ENCODE assay signal across 13 cellular contexts in the genomic region with DNA sequence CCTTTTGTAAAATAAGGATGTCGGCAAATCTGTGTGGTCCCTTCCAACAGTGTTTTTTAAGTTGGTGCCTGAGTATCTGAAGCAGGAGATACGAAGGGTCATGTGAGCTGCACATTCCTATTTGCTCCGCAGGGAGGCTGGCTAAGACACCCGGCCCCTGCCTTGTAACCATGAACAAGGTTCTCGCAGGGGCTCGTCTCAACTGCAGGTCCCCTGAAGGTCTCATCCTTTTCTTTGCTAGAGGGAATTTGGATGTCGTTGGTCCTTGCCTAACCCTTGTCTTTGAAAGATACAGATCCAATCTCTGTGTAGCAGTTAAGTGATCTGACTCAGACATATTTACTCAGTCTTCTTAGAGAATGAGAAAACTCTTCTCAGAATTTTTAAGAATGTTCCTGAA.
DNase-seq lines count a peak whose midpoint lies in the region; ATAC-seq and TF ChIP-seq lines count a peak whose summit lies in the region.
"Had no signal": no experiment of that assay in that cellular context is flagged by ENCODE, and none has a peak within 500 bp of the region (broad histone marks: within the 10 kb centered on the region; RNA-seq: fewer than 3 reads in every experiment).

No MANE protein-coding gene starts in this region.

- H4K20me1 ChIP-seq in BLaER1, result peaks cover 47% of the 10 kb centered on the region

- peaks cover 41% of the 10 kb centered on the region for H3K4me1 Mint-ChIP-seq in activated T-helper 17 cell treated with anti-CD3 and anti-CD28 coated beads, Interleukin-2, amount 50 U/mL, for 72 hours
- peaks cover 27 to 37% of the 10 kb centered on the region in 2 donors for H3K4me1 Mint-ChIP-seq in natural killer cell treated with Interleukin-12 subunit alpha and Interleukin-12 subunit beta and Interleukin-15 and Interleukin-18, amount 100 ng/mL, for 72 hours (ENCODE audit: low read depth in 2 of 2)

- H3K27ac Mint-ChIP-seq in activated T-helper 17 cell treated with anti-CD3 and anti-CD28 coated beads, Interleukin-2, amount 50 U/mL, for 72 hours, result peak overlapping the region; percentile 45
- H3K27ac Mint-ChIP-seq in natural killer cell treated with Interleukin-12 subunit alpha and Interleukin-12 subunit beta and Interleukin-15 and Interleukin-18, amount 100 ng/mL, for 72 hours, result no peak overlapping the region

- DNase-seq in islet precursor cell (peak; percentile 83), gastrocnemius medialis (no peak), NCI-H526 treated with DMSO at 0.1 percent for 48 hours (lab: John Stamatoyannopoulos, UW) (no peak), NCI-H1436 (lab: John Stamatoyannopoulos, UW) (no peak)
- no peak for DNase-seq in natural killer cell treated with Interleukin-12 subunit alpha and Interleukin-12 subunit beta and Interleukin-15 and Interleukin-18, amount 100 ng/mL, for 72 hours (ENCODE audit: low spot score)
- DNase-seq in stimulated activated naive CD4-positive, alpha-beta T cell treated with Interleukin-2 at 50 U/mL for 16 hours (lab: John Stamatoyannopoulos, UW), result no peak
- DNase-seq: activated gamma-delta T cell treated with Interleukin-2 at 50 U/mL for 16 hours, dermis blood vessel endothelial cell, NCI-H1930, NCI-H524 treated with DMSO at 0.1 percent for 48 hours, nucleus accumbens had no signal

- H3K4me2 ChIP-seq in BLaER1, result peak overlapping the region; percentile 45

- H3K27ac ChIP-seq in BLaER1 (peak overlapping the region; percentile 37; the same call in 1 of the 2 replicates), gastrocnemius medialis (peak overlapping the region; percentile 43 to 82 (median 76))

- no peak for TF ChIP-seq POLR2A in gastrocnemius medialis (IDR thresholded peaks at IDR 0.05)

- H3K4me3 ChIP-seq in BLaER1, result no peak overlapping the region
- H3K4me3 ChIP-seq in gastrocnemius medialis, result no peak overlapping the region

- intact Hi-C loops in gastrocnemius medialis (cut with DNase I; ENCODE audit: low total_unique reads), result no loop called here

- H3K27me3 Mint-ChIP-seq in activated T-helper 17 cell treated with anti-CD3 and anti-CD28 coated beads, Interleukin-2, amount 50 U/mL, for 72 hours, result no peaks in the 10 kb centered on the region
- no peaks in the 10 kb centered on the region for H3K27me3 Mint-ChIP-seq in natural killer cell treated with Interleukin-12 subunit alpha and Interleukin-12 subunit beta and Interleukin-15 and Interleukin-18, amount 100 ng/mL, for 72 hours

- H3K36me3 ChIP-seq in BLaER1, result peaks cover 11% of the 10 kb centered on the region; the same call in 1 of the 2 replicates
- H3K36me3 ChIP-seq in gastrocnemius medialis, result no peaks in the 10 kb centered on the region

- H3K9me3 ChIP-seq in BLaER1, result no peaks in the 10 kb centered on the region
- no peaks in the 10 kb centered on the region for H3K9me3 ChIP-seq in gastrocnemius medialis

- ATAC-seq in activated T-helper 17 cell treated with anti-CD3 and anti-CD28 coated beads, Interleukin-2, amount 50 U/mL, for 72 hours (replicated peaks), result no peak
- ATAC-seq in gastrocnemius medialis, result no peak
- no peak for ATAC-seq in natural killer cell treated with Interleukin-12 subunit alpha and Interleukin-12 subunit beta and Interleukin-15 and Interleukin-18, amount 100 ng/mL, for 72 hours

- H3K9me3 Mint-ChIP-seq in activated T-helper 17 cell treated with anti-CD3 and anti-CD28 coated beads, Interleukin-2, amount 50 U/mL, for 72 hours, result no peaks in the 10 kb centered on the region
- H3K9me3 Mint-ChIP-seq in natural killer cell treated with Interleukin-12 subunit alpha and Interleukin-12 subunit beta and Interleukin-15 and Interleukin-18, amount 100 ng/mL, for 72 hours, result no peaks in the 10 kb centered on the region

- TF ChIP-seq CTCF in gastrocnemius medialis (IDR thresholded peaks at IDR 0.05 in 4 of 5, conservative IDR thresholded peaks at IDR 0.05 in 1 of 5), result no peak

- in situ Hi-C loops in gastrocnemius medialis (cut with MboI; ENCODE audit: low sequenced_read_pairs in 4 of 4), result no loop called here

- H3K36me3 Mint-ChIP-seq in activated T-helper 17 cell treated with anti-CD3 and anti-CD28 coated beads, Interleukin-2, amount 50 U/mL, for 72 hours (ENCODE audit: low read depth), result no peaks in the 10 kb centered on the region
- H3K36me3 Mint-ChIP-seq in natural killer cell treated with Interleukin-12 subunit alpha and Interleukin-12 subunit beta and Interleukin-15 and Interleukin-18, amount 100 ng/mL, for 72 hours, result no peaks in the 10 kb centered on the region

- H3K27me3 ChIP-seq in BLaER1 (no peaks in the 10 kb centered on the region), gastrocnemius medialis (no peaks in the 10 kb centered on the region)

- H3K4me1 ChIP-seq in BLaER1 (peaks cover 72% of the 10 kb centered on the region), gastrocnemius medialis (peaks cover 23 to 37% of the 10 kb centered on the region in 2 donors)

- H3K9ac ChIP-seq in BLaER1, result no peak overlapping the region

- no peak overlapping the region for H3K4me3 Mint-ChIP-seq in activated T-helper 17 cell treated with anti-CD3 and anti-CD28 coated beads, Interleukin-2, amount 50 U/mL, for 72 hours
- no peak overlapping the region for H3K4me3 Mint-ChIP-seq in natural killer cell treated with Interleukin-12 subunit alpha and Interleukin-12 subunit beta and Interleukin-15 and Interleukin-18, amount 100 ng/mL, for 72 hours
